6 cellular contexts compared by ENCODE assay signal in genomic region chr2:95584321-95584720, GRCh38. TPM values are rescaled to one million over a fixed set of nuclear protein-coding genes. Genes with fewer than 3 reads are reported as not detected.
"Had no signal": no experiment of that assay in that cellular context is flagged by ENCODE, and none has a peak within 500 bp of the region (broad histone marks: within the 10 kb centered on the region; RNA-seq: fewer than 3 reads in every experiment).

No MANE protein-coding gene starts in this region.

RNA-seq across cellular contexts. Expression of gene TRIM43, which starts 7.5 kb away (rescaled TPM):
- total RNA-seq: LHCN-M2, Peyer's patch, Right ventricle myocardium inferior, RPMI7951, SJSA1 had no signal
- polyA plus RNA-seq: IgD-negative memory B cell had no signal
